ENCODE assay signal across 1 cellular context in genomic region chr5:439636-440035, GRCh38.
TF ChIP-seq lines count a peak whose summit lies in the region.

No MANE protein-coding gene starts in this region.

TF ChIP-seq in SK-N-SH, 30 proteins besides CTCF, POLR2A, EP300 and RAD21 (continued from another document):
- no peak for TF ChIP-seq TAF1 (IDR thresholded peaks at IDR 0.05; ENCODE audit: borderline replicate concordance, low read depth, low read length)
- no peak for TF ChIP-seq NRF1 (IDR thresholded peaks at IDR 0.05; ENCODE audit: low read depth, low read length)
- no peak for TF ChIP-seq MAX (IDR thresholded peaks at IDR 0.05; ENCODE audit: low read depth)
